Comparison of ENCODE assay signal across 1 cellular context in genomic region chr6:29628419-29629281, GRCh38.
TF ChIP-seq lines count a peak whose summit lies in the region.

No MANE protein-coding gene starts in this region.

TF ChIP-seq in PFSK-1, 5 proteins besides CTCF, POLR2A, EP300 and RAD21 (continued from another document):
- TF ChIP-seq REST (IDR thresholded peaks at IDR 0.05; ENCODE audit: insufficient read depth in 1 of 2, low read depth in 2 of 2, low read length in 2 of 2): 0 out of 4 replicates have a peak, but pooled peaks of 1 of the 2 experiments have one; percentile 20
- TF ChIP-seq SIN3A (IDR thresholded peaks at IDR 0.05; ENCODE audit: borderline replicate concordance, insufficient read depth, low read length): 0 out of 2 replicates have a peak, but pooled peaks have one; percentile 47
- TF ChIP-seq TAF1 (IDR thresholded peaks at IDR 0.05; ENCODE audit: borderline replicate concordance, insufficient read depth, low read length): no peak
